21 cellular contexts compared by ENCODE assay signal in genomic region chr3:99861216-99861615, GRCh38. TPM values are rescaled to one million over a fixed set of nuclear protein-coding genes. Genes with fewer than 3 reads are reported as not detected.
DNase-seq lines count a peak whose midpoint lies in the region; ATAC-seq and TF ChIP-seq lines count a peak whose summit lies in the region.
"Had no signal": no experiment of that assay in that cellular context is flagged by ENCODE, and none has a peak within 500 bp of the region (broad histone marks: within the 10 kb centered on the region; RNA-seq: fewer than 3 reads in every experiment).

No MANE protein-coding gene starts in this region.

- no peak for TF ChIP-seq EP300 in gastroesophageal sphincter (IDR thresholded peaks at IDR 0.05)

- H3K27ac ChIP-seq in left ventricle myocardium inferior (replicated peaks): peak overlapping the region; percentile 10
- peak overlapping the region; percentile 82 to 97 (median 92) for H3K27ac ChIP-seq in gastroesophageal sphincter
- peak overlapping the region; percentile 87 for H3K27ac ChIP-seq in rectal smooth muscle tissue (ENCODE audit: low read depth, low read length)
- H3K27ac ChIP-seq in uterus: peak overlapping the region; percentile 79 to 85
- H3K27ac ChIP-seq: BLaER1 treated with 17β-estradiol and CSF1 and Interleukin-3, amounts not matched to agents 10 nM and 100 nM; VCaP had no signal

- H3K36me3 ChIP-seq in left ventricle myocardium inferior (peaks cover 37% of the 10 kb centered on the region), gastroesophageal sphincter (peaks cover 0 to 38% of the 10 kb centered on the region in 2 donors), rectal smooth muscle tissue (ENCODE audit: control insufficient read depth, insufficient read depth, low read length) (peaks cover 8% of the 10 kb centered on the region), uterus (no peaks in the 10 kb centered on the region)

- intact Hi-C loops in left ventricle myocardium inferior (cut with micrococcal nuclease): no loop called here
- intact Hi-C loops in Right ventricle myocardium inferior (cut with DNase I): no loop called here
- intact Hi-C loops in uterus (cut with DNase I; ENCODE audit: low total_unique reads): no loop called here

- DNase-seq in left ventricle myocardium inferior: no peak
- DNase-seq in Right ventricle myocardium inferior (ENCODE audit: missing footprints): no peak
- no peak for DNase-seq in uterus
- no peak for DNase-seq in NCI-H774 (lab: John Stamatoyannopoulos, UW)
- DNase-seq in NOMO-1 treated with dmso at 0.1 percent for 144 hours (lab: John Stamatoyannopoulos, UW; ENCODE audit: unreplicated experiment): no peak
- DNase-seq: activated CD4-positive, alpha-beta T cell treated with anti-CD3 and anti-CD28 coated beads, Interleukin-2, amount 50 U/mL, for 4 hours; activated gamma-delta T cell; amniotic stem cell; Calu3; hypothalamus; mesendoderm; NCI-H1417; NCI-H2171; retina; stimulated activated naive CD4-positive, alpha-beta T cell; T-helper 2 cell had no signal

- TF ChIP-seq POLR2A in gastroesophageal sphincter (IDR thresholded peaks at IDR 0.05): no peak
- TF ChIP-seq POLR2A in uterus (IDR thresholded peaks at IDR 0.05): no peak

- H3K4me1 ChIP-seq in left ventricle myocardium inferior (peaks cover 92% of the 10 kb centered on the region), gastroesophageal sphincter (peaks cover 33 to 100% (median 46%) of the 10 kb centered on the region in 3 donors), rectal smooth muscle tissue (ENCODE audit: control insufficient read depth, insufficient read depth, low read length) (peaks cover 45% of the 10 kb centered on the region), uterus (peaks cover 3 to 8% of the 10 kb centered on the region in 2 donors)

- TF ChIP-seq CTCF in left ventricle myocardium inferior (IDR thresholded peaks at IDR 0.05; ENCODE audit: borderline replicate concordance) (no peak), gastroesophageal sphincter (IDR thresholded peaks at IDR 0.05) (no peak), uterus (IDR thresholded peaks at IDR 0.05) (no peak)

- H3K4me3 ChIP-seq in left ventricle myocardium inferior (no peak overlapping the region), gastroesophageal sphincter (no peak overlapping the region), rectal smooth muscle tissue (ENCODE audit: low read length) (no peak overlapping the region), uterus (no peak overlapping the region)
- H3K4me3 ChIP-seq: BLaER1 treated with 17β-estradiol and CSF1 and Interleukin-3, amounts not matched to agents 10 nM and 100 nM had no signal

- no peak overlapping the region for H3K9ac ChIP-seq in rectal smooth muscle tissue (ENCODE audit: low read length)
- H3K9ac ChIP-seq: BLaER1 treated with 17β-estradiol and CSF1 and Interleukin-3, amounts not matched to agents 10 nM and 100 nM had no signal

- ATAC-seq in Right ventricle myocardium inferior (no peak), gastroesophageal sphincter (no peak), HG03342 (IDR thresholded peaks at IDR 0.05; ENCODE audit: unreplicated experiment) (no peak)

- H3K27me3 ChIP-seq in left ventricle myocardium inferior (ENCODE audit: low read depth) (no peaks in the 10 kb centered on the region), gastroesophageal sphincter (no peaks in the 10 kb centered on the region), rectal smooth muscle tissue (ENCODE audit: control insufficient read depth, insufficient read depth, low read length) (no peaks in the 10 kb centered on the region), uterus (no peaks in the 10 kb centered on the region)
- H3K27me3 ChIP-seq: BLaER1 treated with 17β-estradiol and CSF1 and Interleukin-3, amounts not matched to agents 10 nM and 100 nM had no signal

- WGBS in gastroesophageal sphincter (ENCODE audit: low coverage in 1 of 2), 2 donors: 20% methylated on average over 1 of the region's 1 CpG; no CpG with 5 or more reads in 1 of the 2 donors

- H3K9me3 ChIP-seq in left ventricle myocardium inferior (replicated peaks): no peaks in the 10 kb centered on the region
- H3K9me3 ChIP-seq in gastroesophageal sphincter: no peaks in the 10 kb centered on the region
- no peaks in the 10 kb centered on the region for H3K9me3 ChIP-seq in uterus
- H3K9me3 ChIP-seq: BLaER1 treated with 17β-estradiol and CSF1 and Interleukin-3, amounts not matched to agents 10 nM and 100 nM had no signal

RNA-seq across cellular contexts. Expression of gene CMSS1, which starts 43.6 kb away (rescaled TPM):
- total RNA-seq in left ventricle myocardium inferior: 34.8 TPM
- 37.0 TPM for total RNA-seq in Right ventricle myocardium inferior
- 10 to 100 TPM; 15.2 to 20.8 (median 16.6) TPM for total RNA-seq in gastroesophageal sphincter
- total RNA-seq in uterus: 10 to 100 TPM in 3 of 4 donors, 1 to 10 TPM in 1; 1.8 to 41.2 (median 17.0) TPM

Comparison
In these comparisons a context has a peak if more than half of its experiments do, and no peak if none do; other contexts are left out.
1. H3K27ac ChIP-seq: peak in every context shown above with its lines; median percentile 92 in gastroesophageal sphincter; 87 in rectal smooth muscle tissue; 82 in uterus; 10 in left ventricle myocardium inferior.